In the genomic region with DNA sequence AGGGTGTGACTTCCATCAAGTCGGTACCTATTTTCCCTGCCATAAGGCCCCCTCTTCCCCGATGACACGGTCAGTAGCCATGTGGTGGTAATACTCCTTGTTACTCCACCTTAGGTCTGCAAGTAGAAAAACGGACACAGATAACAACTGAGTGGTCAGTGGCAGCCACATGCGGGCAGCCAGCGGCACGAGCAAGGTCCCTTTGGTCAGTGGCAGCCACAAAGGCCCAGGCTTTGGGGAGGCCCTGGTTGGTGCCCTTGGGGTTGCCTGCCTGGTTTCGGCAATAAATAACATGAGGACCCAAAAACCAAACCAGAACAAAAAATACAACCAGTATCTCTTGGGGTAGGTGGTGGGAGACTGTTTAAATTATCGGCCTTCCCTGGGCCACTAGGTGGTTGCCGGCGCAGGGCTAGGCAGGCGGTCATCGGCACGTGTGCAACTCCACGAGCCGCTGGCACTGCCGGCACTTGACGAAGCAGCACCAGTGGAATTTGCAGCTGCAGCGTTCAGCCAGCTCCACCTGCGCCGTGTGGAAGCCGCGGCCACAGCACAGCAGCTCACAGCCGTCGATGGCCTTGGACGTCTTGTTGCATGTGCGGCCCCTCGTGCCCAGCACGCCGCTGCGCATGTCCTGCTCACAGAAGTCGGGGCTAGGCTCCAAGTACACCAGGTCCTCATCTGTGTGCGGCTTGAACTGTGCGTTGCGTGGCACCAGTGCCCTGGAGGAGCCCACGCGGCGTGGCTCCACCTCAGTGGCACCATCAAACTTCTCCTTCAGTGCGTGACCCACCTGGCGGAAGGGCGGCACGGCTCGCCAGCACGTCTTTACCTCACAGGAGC, we compare ENCODE assay signal across 1 cellular context.
TF ChIP-seq lines count a peak whose summit lies in the region.

No MANE protein-coding gene starts in this region.

TF ChIP-seq in K562, 482 proteins besides CTCF, POLR2A, EP300 and RAD21 (continued from another document):
- TF ChIP-seq ZBTB9 (CRISPR knock-in tag; IDR thresholded peaks at IDR 0.05): peak; percentile 41; the same call in 1 of the 2 replicates
- TF ChIP-seq, protein P1, sequence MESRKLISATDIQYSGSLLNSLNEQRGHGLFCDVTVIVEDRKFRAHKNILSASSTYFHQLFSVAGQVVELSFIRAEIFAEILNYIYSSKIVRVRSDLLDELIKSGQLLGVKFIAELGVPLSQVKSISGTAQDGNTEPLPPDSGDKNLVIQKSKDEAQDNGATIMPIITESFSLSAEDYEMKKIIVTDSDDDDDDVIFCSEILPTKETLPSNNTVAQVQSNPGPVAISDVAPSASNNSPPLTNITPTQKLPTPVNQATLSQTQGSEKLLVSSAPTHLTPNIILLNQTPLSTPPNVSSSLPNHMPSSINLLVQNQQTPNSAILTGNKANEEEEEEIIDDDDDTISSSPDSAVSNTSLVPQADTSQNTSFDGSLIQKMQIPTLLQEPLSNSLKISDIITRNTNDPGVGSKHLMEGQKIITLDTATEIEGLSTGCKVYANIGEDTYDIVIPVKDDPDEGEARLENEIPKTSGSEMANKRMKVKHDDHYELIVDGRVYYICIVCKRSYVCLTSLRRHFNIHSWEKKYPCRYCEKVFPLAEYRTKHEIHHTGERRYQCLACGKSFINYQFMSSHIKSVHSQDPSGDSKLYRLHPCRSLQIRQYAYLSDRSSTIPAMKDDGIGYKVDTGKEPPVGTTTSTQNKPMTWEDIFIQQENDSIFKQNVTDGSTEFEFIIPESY (CRISPR knock-in tag; IDR thresholded peaks at IDR 0.05): peak; percentile 38; the same call in 1 of the 2 replicates
- TF ChIP-seq WHSC1 (IDR thresholded peaks at IDR 0.05; ENCODE audit: low read length): peak; percentile 55
- TF ChIP-seq POLR2G (IDR thresholded peaks at IDR 0.05; ENCODE audit: low read depth, low read length): peak; percentile 71
TF ChIP-seq in K562: peak in this region for 5.
